In the genomic region with DNA sequence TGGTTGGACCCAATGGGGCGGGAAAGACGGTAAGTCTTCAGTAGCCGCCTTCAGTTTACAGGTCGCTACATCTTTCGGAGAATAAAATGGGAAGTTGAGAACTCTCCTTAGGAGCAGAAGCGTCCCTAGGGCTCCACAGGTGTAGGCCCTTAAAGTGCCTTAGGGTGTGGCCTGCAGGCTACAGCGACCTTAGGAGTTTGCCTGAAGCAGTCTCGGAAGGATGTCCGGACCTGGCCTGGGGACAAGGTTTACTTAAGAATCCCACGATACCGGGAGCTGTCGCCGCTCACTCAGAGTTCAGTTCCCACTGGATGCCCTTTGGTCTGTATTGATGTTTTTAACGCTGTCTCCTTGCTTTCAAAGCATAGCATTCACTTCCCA, we compare ENCODE assay signal across 8 cellular contexts. TPM values are rescaled to one million over a fixed set of nuclear protein-coding genes. Genes with fewer than 3 reads are reported as not detected.
DNase-seq lines count a peak whose midpoint lies in the region; ATAC-seq, FAIRE-seq and TF ChIP-seq lines count a peak whose summit lies in the region.

No MANE protein-coding gene starts in this region.

- peaks cover 46% of the 10 kb centered on the region for H3K79me2 ChIP-seq in ACC112 (ENCODE audit: control insufficient read depth, insufficient read depth, low read length, unreplicated experiment)
- peaks cover 14% of the 10 kb centered on the region for H3K79me2 ChIP-seq in astrocyte (ENCODE audit: insufficient read depth, low read length)

- no peaks in the 10 kb centered on the region for H4K20me1 ChIP-seq in astrocyte (ENCODE audit: insufficient read depth, low read length)

- H3K27me3 ChIP-seq in ACC112 (ENCODE audit: insufficient read depth, low read length), result no peaks in the 10 kb centered on the region
- H3K27me3 ChIP-seq in astrocyte (ENCODE audit: insufficient read depth, low read length), result no peaks in the 10 kb centered on the region
- no peaks in the 10 kb centered on the region for H3K27me3 ChIP-seq in small intestine (ENCODE audit: control insufficient read depth in 2 of 2, insufficient read depth in 2 of 2, low read length in 2 of 2)

- H3K36me3 ChIP-seq in ACC112 (ENCODE audit: insufficient read depth, low read length), result peaks cover 29% of the 10 kb centered on the region
- no peaks in the 10 kb centered on the region for H3K36me3 ChIP-seq in astrocyte (ENCODE audit: insufficient read depth, low read length)
- H3K36me3 ChIP-seq in small intestine (ENCODE audit: control insufficient read depth in 2 of 2, insufficient read depth in 2 of 2, low read length in 2 of 2), result peaks cover 0 to 3% of the 10 kb centered on the region in 2 donors

- TF ChIP-seq CTCF in GM12865 (IDR thresholded peaks at IDR 0.05; ENCODE audit: insufficient read depth, low read depth, low read length, missing control alignments) (no peak), astrocyte (IDR thresholded peaks at IDR 0.05; ENCODE audit: insufficient read depth, low read depth, low read length) (no peak)

- WGBS in small intestine, 3 donors, result 0 to 1% (median 1%) methylated on average over 14 of the region's 14 CpGs

- H2AFZ ChIP-seq in ACC112 (ENCODE audit: low read length, unreplicated experiment) (peak overlapping the region; percentile 85), astrocyte (ENCODE audit: low read depth, low read length) (peak overlapping the region; percentile 95)

- peak; percentile 29 for ATAC-seq in HG02981 (IDR thresholded peaks at IDR 0.05; ENCODE audit: unreplicated experiment)

- H3K4me1 Mint-ChIP-seq in astrocyte (ENCODE audit: low read depth, unreplicated experiment), result peaks cover 2% of the 10 kb centered on the region

- peak overlapping the region; percentile 94 for H3K9ac ChIP-seq in astrocyte (ENCODE audit: low read length)

- FAIRE-seq in RCC 7860 (lab: Jason Lieb, UNC) (no peak), astrocyte (lab: Jason Lieb, UNC) (no peak), small intestine (lab: Jason Lieb, UNC) (no peak)

- H3K4me1 ChIP-seq in ACC112 (ENCODE audit: control insufficient read depth, insufficient read depth, low read length, unreplicated experiment) (peaks cover 4% of the 10 kb centered on the region), astrocyte (ENCODE audit: insufficient read depth, low read length) (peaks cover 3% of the 10 kb centered on the region), small intestine (ENCODE audit: control insufficient read depth in 2 of 2, insufficient read depth in 1 of 2, low read depth in 1 of 2, low read length in 1 of 2) (peaks cover 0 to 4% of the 10 kb centered on the region in 2 donors)

- H3K9me3 ChIP-seq in astrocyte (ENCODE audit: insufficient read depth, low read depth, low read length) (no peaks in the 10 kb centered on the region), iPS-18c (ENCODE audit: control insufficient read depth, insufficient read depth, low read length) (no peaks in the 10 kb centered on the region), small intestine (ENCODE audit: control insufficient read depth, low read depth) (no peaks in the 10 kb centered on the region)

- H3K4me3 ChIP-seq in ACC112 (ENCODE audit: low read depth, low read length), result peak overlapping the region; percentile 95
- H3K4me3 ChIP-seq in GM12865 (ENCODE audit: low read depth, low read length), result peak overlapping the region; percentile 99
- H3K4me3 ChIP-seq in astrocyte (ENCODE audit: insufficient read depth, low read depth, low read length), result peak overlapping the region; percentile 87
- peak overlapping the region; percentile 90 for H3K4me3 ChIP-seq in iPS-18c (ENCODE audit: insufficient read depth, low read depth, low read length)
- peak overlapping the region; percentile 54 to 67 for H3K4me3 ChIP-seq in small intestine (ENCODE audit: low read depth in 1 of 2, low read length in 2 of 2)

- DNase-seq in GM12865 (ENCODE audit: low read depth), result peak; percentile 83
- peak; percentile 52 for DNase-seq in RCC 7860 (ENCODE audit: low spot score)
- peak; percentile 11 for DNase-seq in astrocyte (ENCODE audit: low read depth)
- DNase-seq in small intestine, result peak; percentile 97
- DNase-seq in T-helper 9 cell, result no peak

- no peaks in the 10 kb centered on the region for H3K9me3 Mint-ChIP-seq in astrocyte (ENCODE audit: unreplicated experiment)

- peaks cover 3% of the 10 kb centered on the region for H3K36me3 Mint-ChIP-seq in astrocyte (ENCODE audit: low read depth, unreplicated experiment)

- H3K4me3 Mint-ChIP-seq in astrocyte (ENCODE audit: unreplicated experiment), result peak overlapping the region; percentile 92

- H3K4me2 ChIP-seq in astrocyte (ENCODE audit: low read length), result peak overlapping the region; percentile 100

- peak overlapping the region; percentile 95 for H3K27ac Mint-ChIP-seq in astrocyte (ENCODE audit: unreplicated experiment)

- H3K27me3 Mint-ChIP-seq in astrocyte (ENCODE audit: low read depth, unreplicated experiment), result no peaks in the 10 kb centered on the region

- H3K27ac ChIP-seq in ACC112 (ENCODE audit: low read depth, low read length) (peak overlapping the region; percentile 73), astrocyte (ENCODE audit: low read depth, low read length) (peak overlapping the region; percentile 74), small intestine (ENCODE audit: low read depth in 1 of 2, low read length in 1 of 2) (peak overlapping the region; percentile 73 to 93)

RNA-seq across cellular contexts. Expression of a gene that starts 0.6 kb away (rescaled TPM):
- total RNA-seq in astrocyte, result 26.1 and 26.8 TPM in 2 replicates
- polyA plus RNA-seq in small intestine, result 10 to 100 TPM in 2 of 3 donors, 1 to 10 TPM in 1; 6.8 to 11.2 (median 10.7) TPM

RNA-seq across cellular contexts. Expression of a gene that starts 14.1 kb away (rescaled TPM):
- not detected in 2 replicates for total RNA-seq in astrocyte
- polyA plus RNA-seq in small intestine, result not detected
